In the genomic region with DNA sequence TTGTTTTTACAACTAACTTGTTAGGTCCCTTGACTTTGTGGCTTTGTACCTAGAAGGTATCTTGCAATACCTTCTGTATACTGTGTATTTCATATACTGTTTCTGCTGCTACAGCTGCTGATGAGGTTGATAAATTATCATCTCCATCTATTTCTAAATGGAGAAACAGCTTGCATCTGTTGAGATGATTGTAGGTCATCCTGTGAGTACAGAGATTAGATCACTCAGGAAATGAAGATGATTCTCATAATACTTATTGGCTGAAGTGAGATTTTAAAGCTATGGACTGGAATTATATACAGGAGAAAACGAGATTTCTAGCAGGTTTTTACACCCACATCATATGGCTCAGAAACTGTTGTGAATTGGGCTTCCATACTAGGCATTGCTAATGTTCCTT, we compare ENCODE assay signal across 1 cellular context.
TF ChIP-seq lines count a peak whose summit lies in the region.

No MANE protein-coding gene starts in this region.

TF ChIP-seq in SK-N-SH, 30 proteins besides CTCF, POLR2A, EP300 and RAD21 (continued from another document):
- TF ChIP-seq, protein P1, sequence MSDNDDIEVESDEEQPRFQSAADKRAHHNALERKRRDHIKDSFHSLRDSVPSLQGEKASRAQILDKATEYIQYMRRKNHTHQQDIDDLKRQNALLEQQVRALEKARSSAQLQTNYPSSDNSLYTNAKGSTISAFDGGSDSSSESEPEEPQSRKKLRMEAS (IDR thresholded peaks at IDR 0.05; ENCODE audit: low read depth): no peak
- TF ChIP-seq, protein P2, sequence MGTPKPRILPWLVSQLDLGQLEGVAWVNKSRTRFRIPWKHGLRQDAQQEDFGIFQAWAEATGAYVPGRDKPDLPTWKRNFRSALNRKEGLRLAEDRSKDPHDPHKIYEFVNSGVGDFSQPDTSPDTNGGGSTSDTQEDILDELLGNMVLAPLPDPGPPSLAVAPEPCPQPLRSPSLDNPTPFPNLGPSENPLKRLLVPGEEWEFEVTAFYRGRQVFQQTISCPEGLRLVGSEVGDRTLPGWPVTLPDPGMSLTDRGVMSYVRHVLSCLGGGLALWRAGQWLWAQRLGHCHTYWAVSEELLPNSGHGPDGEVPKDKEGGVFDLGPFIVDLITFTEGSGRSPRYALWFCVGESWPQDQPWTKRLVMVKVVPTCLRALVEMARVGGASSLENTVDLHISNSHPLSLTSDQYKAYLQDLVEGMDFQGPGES (IDR thresholded peaks at IDR 0.05; ENCODE audit: low read depth, low read length): no peak
